ENCODE assay signal across 9 cellular contexts in genomic region chr6:32983964-32984638, GRCh38. TPM values are rescaled to one million over a fixed set of nuclear protein-coding genes. Genes with fewer than 3 reads are reported as not detected.
DNase-seq lines count a peak whose midpoint lies in the region; ATAC-seq and TF ChIP-seq lines count a peak whose summit lies in the region.
"Had no signal": no experiment of that assay in that cellular context is flagged by ENCODE, and none has a peak within 500 bp of the region (broad histone marks: within the 10 kb centered on the region; RNA-seq: fewer than 3 reads in every experiment).

No MANE protein-coding gene starts in this region.

- H3K4me3 Mint-ChIP-seq in endothelial cell (ENCODE audit: unreplicated experiment) = no peak overlapping the region

- WGBS in stomach, 5 donors = 21 to 34% (median 25%) methylated on average over 3 of the region's 3 CpGs

- no peak for DNase-seq in Right ventricle myocardium superior
- DNase-seq in left ventricle myocardium inferior = no peak
- DNase-seq in PC-3 = no peak
- no peak for DNase-seq in endothelial cell (ENCODE audit: low spot score)
- DNase-seq in stomach = no peak
- no peak for DNase-seq in H4 (ENCODE audit: low spot score)

- H3K27me3 Mint-ChIP-seq in endothelial cell (ENCODE audit: unreplicated experiment) = peaks cover 2% of the 10 kb centered on the region

- TF ChIP-seq POLR2A in stomach (IDR thresholded peaks at IDR 0.05) = peak in 1 of 4 donors; percentile 48

- BruUV-seq in PC-3 (replicated peaks; lab: Mats Ljungman, UMichigan) = no TSS peak

- H4K20me1 ChIP-seq in PC-3 (ENCODE audit: low read length) = peaks cover 50% of the 10 kb centered on the region

- H3K27ac ChIP-seq in left ventricle myocardium inferior (replicated peaks) (no peak overlapping the region), PC-3 (ENCODE audit: low read length) (no peak overlapping the region), stomach (peak overlapping the region; percentile 47 to 76 (median 60))
- H3K27ac ChIP-seq: right lobe of liver had no signal

- TF ChIP-seq CTCF in left ventricle myocardium inferior (IDR thresholded peaks at IDR 0.05; ENCODE audit: borderline replicate concordance) (no peak), PC-3 (conservative IDR thresholded peaks at IDR 0.05; ENCODE audit: low read depth, low read length) (no peak), endothelial cell (IDR thresholded peaks at IDR 0.05; ENCODE audit: unreplicated experiment) (no peak), stomach (IDR thresholded peaks at IDR 0.05) (no peak)

- no peak for TF ChIP-seq EP300 in stomach (IDR thresholded peaks at IDR 0.05)

- peaks cover 30% of the 10 kb centered on the region for H3K36me3 ChIP-seq in left ventricle myocardium inferior
- H3K36me3 ChIP-seq in PC-3 (ENCODE audit: low read depth, low read length) = peaks cover 25% of the 10 kb centered on the region
- H3K36me3 ChIP-seq in stomach = peaks cover 27 to 33% (median 31%) of the 10 kb centered on the region in 4 donors

- peak overlapping the region; percentile 43 for H3K27ac Mint-ChIP-seq in endothelial cell (ENCODE audit: unreplicated experiment)

- ATAC-seq in Right ventricle myocardium superior (ENCODE audit: poor library complexity) = peak; percentile 3
- ATAC-seq in PC-3 = peak; percentile 25
- no peak for ATAC-seq in HG03432 (IDR thresholded peaks at IDR 0.05; ENCODE audit: unreplicated experiment)
- no peak for ATAC-seq in HG02852 (IDR thresholded peaks at IDR 0.05; ENCODE audit: unreplicated experiment)

- H3K36me3 Mint-ChIP-seq in endothelial cell (ENCODE audit: low read depth, unreplicated experiment) = peaks cover 22% of the 10 kb centered on the region

- H3K4me1 ChIP-seq in left ventricle myocardium inferior (peaks cover 37% of the 10 kb centered on the region), PC-3 (ENCODE audit: insufficient read depth, low read length) (peaks cover 8% of the 10 kb centered on the region; the same call in 1 of the 2 replicates), stomach (peaks cover 37 to 61% (median 56%) of the 10 kb centered on the region in 4 donors)

- intact Hi-C loops in Right ventricle myocardium superior (cut with DNase I) (loop anchor here (2.0 to 5.0 kb wide), 2 partner anchors 51 to 97 kb away; no protein-coding TSS in a partner anchor), left ventricle myocardium inferior (cut with micrococcal nuclease) (loop anchor here (5.0 kb wide), 1 partner anchor 97 kb away; no protein-coding TSS in a partner anchor), PC-3 (cut with micrococcal nuclease) (loop anchor here (1.0 to 5.0 kb wide), 4 partner anchors 17 to 147 kb away; partner anchors contain the start of gene TAP2), stomach (cut with DNase I; ENCODE audit: low total_unique reads) (no loop called here)

- peak overlapping the region; percentile 13; the same call in 1 of the 2 replicates for H3K4me2 ChIP-seq in PC-3 (ENCODE audit: low read length)

- peaks cover 15% of the 10 kb centered on the region; the same call in 1 of the 2 replicates for H3K79me2 ChIP-seq in PC-3 (ENCODE audit: low read length)

- H3K4me3 ChIP-seq in left ventricle myocardium inferior (no peak overlapping the region), PC-3 (ENCODE audit: low read length) (no peak overlapping the region), stomach (no peak overlapping the region)
- H3K4me3 ChIP-seq: right lobe of liver had no signal

- H3K9ac ChIP-seq in PC-3 (ENCODE audit: low read length) = no peak overlapping the region

- H3K9me3 ChIP-seq in left ventricle myocardium inferior (replicated peaks) (no peaks in the 10 kb centered on the region), PC-3 (ENCODE audit: low read length) (no peaks in the 10 kb centered on the region), stomach (no peaks in the 10 kb centered on the region)
- H3K9me3 ChIP-seq: right lobe of liver had no signal

- no peaks in the 10 kb centered on the region for H3K9me3 Mint-ChIP-seq in endothelial cell (ENCODE audit: unreplicated experiment)

- POLR2A ChIA-PET in PC-3 (lab: Charles Lee; ENCODE audit: unreplicated experiment) = interaction anchor here (0.6 to 2.0 kb wide), 4 partner anchors 13 to 66 kb away, joined by 4 to 59 read pairs (median 6); no protein-coding TSS in a partner anchor

- H3K27me3 ChIP-seq in left ventricle myocardium inferior (ENCODE audit: low read depth) = no peaks in the 10 kb centered on the region
- no peaks in the 10 kb centered on the region for H3K27me3 ChIP-seq in PC-3 (ENCODE audit: low read length)
- H3K27me3 ChIP-seq in stomach = no peaks in the 10 kb centered on the region
- H3K27me3 ChIP-seq: right lobe of liver had no signal

- peaks cover 40% of the 10 kb centered on the region for H3F3A ChIP-seq in PC-3 (ENCODE audit: low read length, unreplicated experiment)

- peaks cover 6% of the 10 kb centered on the region for H3K4me1 Mint-ChIP-seq in endothelial cell (ENCODE audit: unreplicated experiment)

- H2AFZ ChIP-seq in PC-3 (ENCODE audit: low read length) = no peak overlapping the region

- CTCF ChIA-PET in PC-3 (lab: Charles Lee) = interaction anchor here (0.5 to 3.3 kb wide), 29 partner anchors 10 to 789 kb away, joined by 3 to 74 read pairs (median 6); partner anchors contain the start of genes HLA-DMA, HLA-DMB, PSMB9 and TAP1

- no peaks in the 10 kb centered on the region for H3K9me2 ChIP-seq in PC-3 (replicated peaks; ENCODE audit: low read length)

RNA-seq across cellular contexts. Expression of gene BRD2, which starts 15.7 kb away (rescaled TPM):
- total RNA-seq in Right ventricle myocardium superior (62.6 TPM), left ventricle myocardium inferior (63.4 TPM), PC-3 (2014; rRNA removed) (171 and 192 TPM in 2 replicates), endothelial cell (ENCODE audit: unreplicated experiment) (186 TPM), stomach (100 to 1,000 TPM; 111 to 538 (median 190) TPM)
- polyA plus RNA-seq in stomach = 10 to 100 TPM; 70.7 to 78.7 (median 74.4) TPM
- 52.2 and 57.6 TPM in 2 replicates for total RNA-seq in H4 (2014; rRNA removed; shearing (Covaris generic))

RNA-seq across cellular contexts. Expression of gene HLA-DOA, which starts 25.3 kb away (rescaled TPM):
- total RNA-seq in Right ventricle myocardium superior (1.2 TPM), left ventricle myocardium inferior (1.8 TPM), PC-3 (2014; rRNA removed) (not detected in 2 replicates), endothelial cell (ENCODE audit: unreplicated experiment) (7.3 TPM), stomach (1 to 10 TPM in 2 of 5 donors, under 1 TPM in 2, not detected in 1; 0.45 to 3.9 (median 1.9) TPM)
- 1 to 10 TPM in 1 of 3 donors, under 1 TPM in 2; 0.62 to 2.1 (median 0.92) TPM for polyA plus RNA-seq in stomach
- total RNA-seq in H4 (2014; rRNA removed; shearing (Covaris generic)) = 0.14 TPM in 1 of 2 replicates, not detected in the other

RNA-seq across cellular contexts. Expression of gene HLA-DMA, which starts 31.2 kb away (rescaled TPM):
- total RNA-seq in Right ventricle myocardium superior = 16.3 TPM
- 15.8 TPM for total RNA-seq in left ventricle myocardium inferior
- total RNA-seq in PC-3 (2014; rRNA removed) = 1.7 and 3.0 TPM in 2 replicates
- total RNA-seq in endothelial cell (ENCODE audit: unreplicated experiment) = 13.0 TPM
- 100 to 1,000 TPM in 1 of 5 donors, 10 to 100 TPM in 2, 1 to 10 TPM in 1, under 1 TPM in 1; 0.87 to 129 (median 34.4) TPM for total RNA-seq in stomach
- polyA plus RNA-seq in stomach = 10 to 100 TPM; 15.1 to 93.2 (median 30.0) TPM
- total RNA-seq in H4 (2014; rRNA removed; shearing (Covaris generic)) = 10.3 and 13.0 TPM in 2 replicates

RNA-seq across cellular contexts. Expression of gene HLA-DMB, which starts 43.3 kb away (rescaled TPM):
- total RNA-seq in Right ventricle myocardium superior (10.4 TPM), left ventricle myocardium inferior (9.1 TPM), PC-3 (2014; rRNA removed) (not detected in 2 replicates), endothelial cell (ENCODE audit: unreplicated experiment) (1.3 TPM), stomach (10 to 100 TPM in 2 of 5 donors, 1 to 10 TPM in 2, not detected in 1; 7.6 to 27.1 (median 13.4) TPM)
- 10 to 100 TPM in 2 of 3 donors, 1 to 10 TPM in 1; 8.1 to 25.3 (median 11.8) TPM for polyA plus RNA-seq in stomach
- total RNA-seq in H4 (2014; rRNA removed; shearing (Covaris generic)) = 4.5 and 4.6 TPM in 2 replicates

Comparison
In these comparisons a context has a peak if more than half of its experiments do, and no peak if none do; other contexts are left out.
1. ATAC-seq: peak in Right ventricle myocardium superior (single experiment) and PC-3 (single experiment); none in HG03432 (single experiment) and HG02852 (single experiment).
2. H3K27ac ChIP-seq: peak in stomach (5 of 5); none in left ventricle myocardium inferior (single experiment) and PC-3 (single experiment).